ENCODE assay signal across 2 cellular contexts in genomic region chr2:74702001-74702715, GRCh38.
TF ChIP-seq lines count a peak whose summit lies in the region.

No MANE protein-coding gene starts in this region.

TF ChIP-seq in WTC11, 78 proteins besides CTCF, POLR2A, EP300 and RAD21:
- no peak for TF ChIP-seq E2F1 (CRISPR knock-in tag; IDR thresholded peaks at IDR 0.05)
- TF ChIP-seq GABPB1 (CRISPR knock-in tag; IDR thresholded peaks at IDR 0.05), result 0 out of 2 replicates have a peak, but pooled peaks have one; percentile 23

TF ChIP-seq in HepG2, 621 proteins besides CTCF, POLR2A, EP300 and RAD21:
- TF ChIP-seq TCF7 (IDR thresholded peaks at IDR 0.05; ENCODE audit: low read depth) (peak; percentile 52), NCOA2 (CRISPR knock-in tag; IDR thresholded peaks at IDR 0.05) (0 out of 2 replicates have a peak, but pooled peaks have one; percentile 12), SAP130 (CRISPR knock-in tag; IDR thresholded peaks at IDR 0.05; ENCODE audit: low read depth) (0 out of 2 replicates have a peak, but pooled peaks have one; percentile 18), PREB (CRISPR knock-in tag; IDR thresholded peaks at IDR 0.05) (no peak), ARID5B (CRISPR knock-in tag; IDR thresholded peaks at IDR 0.05) (0 out of 2 replicates have a peak, but pooled peaks have one; percentile 31), ZNF12 (CRISPR knock-in tag; IDR thresholded peaks at IDR 0.05) (0 out of 2 replicates have a peak, but pooled peaks have one; percentile 67), PAF1 (CRISPR knock-in tag; IDR thresholded peaks at IDR 0.05) (no peak), DNMT1 (CRISPR knock-in tag; IDR thresholded peaks at IDR 0.05) (no peak), HOXA5 (CRISPR knock-in tag; IDR thresholded peaks at IDR 0.05) (0 out of 2 replicates have a peak, but pooled peaks have one; percentile 22), ZNF567 (CRISPR knock-in tag; IDR thresholded peaks at IDR 0.05; ENCODE audit: borderline replicate concordance) (no peak), ZNF160 (CRISPR knock-in tag; IDR thresholded peaks at IDR 0.05) (0 out of 2 replicates have a peak, but pooled peaks have one; percentile 47), SOX13 (IDR thresholded peaks at IDR 0.05) (no peak), SOX13 (CRISPR knock-in tag; conservative IDR thresholded peaks at IDR 0.05 in 1 of 2, IDR thresholded peaks at IDR 0.05 in 1 of 2) (peak in 1 of 2 experiments; percentile 20; a peak in 1 of 4 replicates), ZSCAN30 (CRISPR knock-in tag; IDR thresholded peaks at IDR 0.05) (no peak), MED1 (CRISPR knock-in tag; IDR thresholded peaks at IDR 0.05) (0 out of 2 replicates have a peak, but pooled peaks have one; percentile 17), MAFF (IDR thresholded peaks at IDR 0.05; ENCODE audit: low read depth, low read length) (peak; percentile 35; the same call in 1 of the 2 replicates), IKZF1 (IDR thresholded peaks at IDR 0.05) (no peak), FOXJ3 (CRISPR knock-in tag; IDR thresholded peaks at IDR 0.05; ENCODE audit: borderline replicate concordance) (peak; percentile 43; the same call in 1 of the 2 replicates), IRF9 (CRISPR knock-in tag; IDR thresholded peaks at IDR 0.05; ENCODE audit: borderline replicate concordance) (no peak), SALL1 (CRISPR knock-in tag; IDR thresholded peaks at IDR 0.05) (no peak; the same call in 1 of the 2 replicates), HNF4A (CRISPR knock-in tag; IDR thresholded peaks at IDR 0.05) (peak; percentile 54; the same call in 1 of the 2 replicates), MAFK (conservative IDR thresholded peaks at IDR 0.05 in 1 of 2, IDR thresholded peaks at IDR 0.05 in 1 of 2; ENCODE audit: low read length in 2 of 2) (0 out of 4 replicates have a peak, but pooled peaks of 1 of the 2 experiments have one; percentile 26), BCL6 (CRISPR knock-in tag; IDR thresholded peaks at IDR 0.05) (peak; percentile 82), LCORL (IDR thresholded peaks at IDR 0.05) (no peak), LCORL (CRISPR knock-in tag; IDR thresholded peaks at IDR 0.05) (0 out of 2 replicates have a peak, but pooled peaks have one; percentile 42), AHDC1 (CRISPR knock-in tag; IDR thresholded peaks at IDR 0.05; ENCODE audit: borderline replicate concordance) (0 out of 2 replicates have a peak, but pooled peaks have one; percentile 4), NFE2 (CRISPR knock-in tag; IDR thresholded peaks at IDR 0.05) (no peak)
